Comparison of ENCODE assay signal across 21 cellular contexts in genomic region chr16:4868046-4868445, GRCh38. TPM values are rescaled to one million over a fixed set of nuclear protein-coding genes. Genes with fewer than 3 reads are reported as not detected.
A peak's percentile ranks its signal among the peaks of the same experiment; 100 is the strongest.
DNase-seq lines count a peak whose midpoint lies in the region; ATAC-seq and TF ChIP-seq lines count a peak whose summit lies in the region.
"Had no signal": no experiment of that assay in that cellular context is flagged by ENCODE, and none has a peak within 500 bp of the region (broad histone marks: within the 10 kb centered on the region; RNA-seq: fewer than 3 reads in every experiment).

No MANE protein-coding gene starts in this region.

- H3K9ac ChIP-seq in mesenchymal stem cell (ENCODE audit: low read length) = no peak overlapping the region
- H3K9ac ChIP-seq: BLaER1 had no signal

- H3K9me3 Mint-ChIP-seq in effector memory CD8-positive, alpha-beta T cell = no peaks in the 10 kb centered on the region
- no peaks in the 10 kb centered on the region for H3K9me3 Mint-ChIP-seq in CD8-positive, alpha-beta T cell

- DNase-seq in ACHN (peak; percentile 75), mesenchymal stem cell (no peak), NCI-H1092 (lab: John Stamatoyannopoulos, UW) (no peak)
- no peak for DNase-seq in effector memory CD8-positive, alpha-beta T cell
- no peak for DNase-seq in CD8-positive, alpha-beta T cell
- DNase-seq in effector CD4-positive, alpha-beta T cell = no peak
- DNase-seq: activated CD4-positive, alpha-beta T cell treated with anti-CD3 and anti-CD28 coated beads, Interleukin-2, amount 50 U/mL, for 4 hours; activated naive CD4-positive, alpha-beta T cell; amniotic stem cell; central memory CD4-positive, alpha-beta T cell; effector CD8-positive, alpha-beta T cell; lower lobe of right lung; NCI-H1417 treated with DMSO at 0.1 percent for 48 hours; NCI-H526 treated with DMSO at 0.1 percent for 48 hours; SHP77; stomach; upper lobe of right lung had no signal

- H4K91ac ChIP-seq in mesenchymal stem cell (ENCODE audit: low read length) = no peak overlapping the region

- H3K23ac ChIP-seq in mesenchymal stem cell (ENCODE audit: low read length in 2 of 2) = no peak overlapping the region

- no peaks in the 10 kb centered on the region for H3K9me3 ChIP-seq in mesenchymal stem cell (ENCODE audit: control insufficient read depth, low read length)
- no peaks in the 10 kb centered on the region for H3K9me3 ChIP-seq in CD8-positive, alpha-beta T cell (ENCODE audit: low read length)
- H3K9me3 ChIP-seq: A549, BLaER1, lower lobe of right lung, stomach, upper lobe of right lung had no signal

- H3K27me3 ChIP-seq in mesenchymal stem cell (ENCODE audit: control insufficient read depth in 1 of 2, insufficient read depth in 1 of 2, low read length in 2 of 2) = no peaks in the 10 kb centered on the region
- H3K27me3 ChIP-seq in CD8-positive, alpha-beta T cell (ENCODE audit: insufficient read depth, low read length) = no peaks in the 10 kb centered on the region
- H3K27me3 ChIP-seq: BLaER1, stomach, upper lobe of right lung had no signal

- H3K27me3 Mint-ChIP-seq in effector memory CD8-positive, alpha-beta T cell = no peaks in the 10 kb centered on the region
- no peaks in the 10 kb centered on the region for H3K27me3 Mint-ChIP-seq in CD8-positive, alpha-beta T cell (ENCODE audit: low read depth)

- peaks cover 37% of the 10 kb centered on the region for H3K4me1 ChIP-seq in mesenchymal stem cell (ENCODE audit: control insufficient read depth, insufficient read depth, low read depth, low read length)
- H3K4me1 ChIP-seq in CD8-positive, alpha-beta T cell (ENCODE audit: insufficient read depth, low read length) = no peaks in the 10 kb centered on the region

- no peak overlapping the region for H4K8ac ChIP-seq in mesenchymal stem cell (ENCODE audit: low read length)

- H3K27ac ChIP-seq in VCaP (peak overlapping the region; percentile 79), mesenchymal stem cell (ENCODE audit: low read length, poor library complexity, severe bottlenecking) (peak overlapping the region; percentile 96)
- H3K27ac ChIP-seq in CD8-positive, alpha-beta T cell (ENCODE audit: low read depth, low read length) = no peak overlapping the region
- H3K27ac ChIP-seq: A549, BLaER1, lower lobe of right lung, stomach, upper lobe of right lung had no signal

- H3K4me3 Mint-ChIP-seq in effector memory CD8-positive, alpha-beta T cell = no peak overlapping the region
- H3K4me3 Mint-ChIP-seq in CD8-positive, alpha-beta T cell = no peak overlapping the region

- no peak overlapping the region for H3K18ac ChIP-seq in mesenchymal stem cell (ENCODE audit: low read depth in 1 of 2, low read length in 2 of 2)

- H3K27ac Mint-ChIP-seq in effector memory CD8-positive, alpha-beta T cell = peak overlapping the region in 1 of 2 donors; percentile 53
- no peak overlapping the region for H3K27ac Mint-ChIP-seq in CD8-positive, alpha-beta T cell

- peaks cover 39 to 77% of the 10 kb centered on the region in 2 experiments for H3K36me3 ChIP-seq in mesenchymal stem cell (ENCODE audit: control insufficient read depth in 1 of 2, insufficient read depth in 2 of 2, low read depth in 1 of 2, low read length in 2 of 2)
- peaks cover 27% of the 10 kb centered on the region for H3K36me3 ChIP-seq in CD8-positive, alpha-beta T cell (ENCODE audit: insufficient read depth, low read length)

- H3K4me2 ChIP-seq in mesenchymal stem cell (ENCODE audit: low read length, poor library complexity, severe bottlenecking) = peak overlapping the region; percentile 59
- H3K4me2 ChIP-seq: A549, BLaER1 had no signal

- ATAC-seq in GM19395 (IDR thresholded peaks at IDR 0.05; ENCODE audit: unreplicated experiment) = peak; percentile 76
- ATAC-seq in effector memory CD8-positive, alpha-beta T cell (replicated peaks) = no peak
- ATAC-seq in CD8-positive, alpha-beta T cell = no peak
- ATAC-seq: A549, lower lobe of right lung, upper lobe of right lung had no signal

- in situ Hi-C loops in ACHN (cut with HindIII; ENCODE audit: low pct_ligation_motif_present, low pct_unique_long_range_greater_than_20kb, low sequenced_read_pairs) = no loop called here

- no peak overlapping the region for H2BK12ac ChIP-seq in mesenchymal stem cell (ENCODE audit: low read length in 2 of 2)

- H3K4ac ChIP-seq in mesenchymal stem cell (ENCODE audit: low read depth in 1 of 2, low read length in 2 of 2) = no peak overlapping the region

- intact Hi-C loops in CD8-positive, alpha-beta T cell (cut with DNase I, micrococcal nuclease) = no loop called here

- no peak overlapping the region for H2AK5ac ChIP-seq in mesenchymal stem cell (ENCODE audit: low read length, severe bottlenecking)

- TF ChIP-seq CTCF in VCaP (conservative IDR thresholded peaks at IDR 0.05) = no peak
- no peak for TF ChIP-seq CTCF in CD8-positive, alpha-beta T cell (IDR thresholded peaks at IDR 0.05)

- peaks cover 19% of the 10 kb centered on the region for H3K79me1 ChIP-seq in mesenchymal stem cell (replicated peaks; ENCODE audit: low read length, poor library complexity, severe bottlenecking)

- H2AFZ ChIP-seq in mesenchymal stem cell (ENCODE audit: low read depth, low read length) = no peak overlapping the region

- H2BK120ac ChIP-seq in mesenchymal stem cell (ENCODE audit: low read depth, low read length) = no peak overlapping the region

- no peak overlapping the region for H2BK5ac ChIP-seq in mesenchymal stem cell (ENCODE audit: low read depth, low read length, poor library complexity, severe bottlenecking)

- no peak overlapping the region for H3K14ac ChIP-seq in mesenchymal stem cell (ENCODE audit: low read length in 2 of 2)

- peaks cover 47% of the 10 kb centered on the region for H3K36me3 Mint-ChIP-seq in effector memory CD8-positive, alpha-beta T cell (ENCODE audit: insufficient read depth)
- peaks cover 77% of the 10 kb centered on the region for H3K36me3 Mint-ChIP-seq in CD8-positive, alpha-beta T cell

- CTCF ChIA-PET in CD8-positive, alpha-beta T cell (lab: Charles Lee) = no interaction called here

- H3K4me3 ChIP-seq in mesenchymal stem cell (ENCODE audit: insufficient read depth in 1 of 2, low read depth in 1 of 2, low read length in 2 of 2) = no peak overlapping the region
- no peak overlapping the region for H3K4me3 ChIP-seq in CD8-positive, alpha-beta T cell (ENCODE audit: low read depth, low read length)
- H3K4me3 ChIP-seq: A549, BLaER1, lower lobe of right lung, stomach, upper lobe of right lung had no signal

- no peak overlapping the region for H2BK15ac ChIP-seq in mesenchymal stem cell (ENCODE audit: low read depth, poor library complexity, severe bottlenecking)

- peaks cover 22 to 32% of the 10 kb centered on the region in 2 donors for H3K4me1 Mint-ChIP-seq in effector memory CD8-positive, alpha-beta T cell (ENCODE audit: low read depth in 2 of 2)
- peaks cover 29% of the 10 kb centered on the region for H3K4me1 Mint-ChIP-seq in CD8-positive, alpha-beta T cell (ENCODE audit: low read depth)

- over 99% methylated on average over 4 of the region's 5 CpGs for whole genome bisulfite sequencing in mesenchymal stem cell

- POLR2A ChIA-PET in CD8-positive, alpha-beta T cell (lab: Charles Lee) = no interaction called here

RNA-seq across cellular contexts. Expression of gene UBN1, which starts 20.8 kb away (rescaled TPM):
- 24.0 TPM for polyA plus RNA-seq in mesenchymal stem cell (2013, experiment 1 of 2)
- polyA plus RNA-seq in mesenchymal stem cell (2013, experiment 2 of 2) = 23.4 TPM
- 10 to 100 TPM; 57.1 to 65.3 TPM for total RNA-seq in CD8-positive, alpha-beta T cell

RNA-seq across cellular contexts. Expression of gene GLYR1, which starts 21.0 kb away (rescaled TPM):
- polyA plus RNA-seq in mesenchymal stem cell (2013, experiment 1 of 2) = 47.2 TPM
- polyA plus RNA-seq in mesenchymal stem cell (2013, experiment 2 of 2) = 44.9 TPM
- total RNA-seq in CD8-positive, alpha-beta T cell = 10 to 100 TPM; 71.8 to 76.7 TPM
